ENCODE assay signal across 18 cellular contexts in the genomic region with DNA sequence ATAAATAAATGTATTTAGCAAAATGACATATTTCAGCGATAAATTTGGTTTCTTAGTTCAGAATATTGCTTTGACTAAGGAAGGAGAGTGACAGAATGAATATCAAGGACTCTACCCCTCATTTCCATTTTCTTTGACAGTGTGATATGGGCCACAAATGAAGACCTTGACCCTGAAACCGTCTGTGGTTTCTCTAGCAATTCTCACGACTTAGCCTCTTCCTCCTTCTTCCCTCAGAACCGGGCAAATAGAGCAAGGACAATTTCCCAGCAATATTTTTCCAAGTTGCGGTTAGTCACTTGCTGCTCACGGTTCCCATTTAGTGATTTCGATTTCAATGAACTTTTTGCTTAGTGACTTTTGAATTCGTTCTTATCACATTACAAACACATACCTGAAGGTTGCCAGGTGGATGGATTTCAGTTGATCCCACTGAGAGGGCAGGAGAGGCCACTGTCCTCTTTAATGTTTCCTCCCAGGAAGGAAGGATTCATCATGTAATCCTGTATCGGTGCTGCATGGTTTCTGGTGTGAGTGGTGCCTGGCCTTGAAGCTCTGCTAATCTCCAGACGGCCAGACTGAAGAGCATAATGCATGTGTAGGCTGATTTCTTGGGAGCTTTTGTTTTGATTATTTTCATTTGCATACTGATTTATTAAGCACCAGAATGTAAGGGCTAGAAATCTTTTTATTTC.
DNase-seq lines count a peak whose midpoint lies in the region; ATAC-seq and TF ChIP-seq lines count a peak whose summit lies in the region.
"Had no signal": no experiment of that assay in that cellular context is flagged by ENCODE, and none has a peak within 500 bp of the region (broad histone marks: within the 10 kb centered on the region; RNA-seq: fewer than 3 reads in every experiment).

No MANE protein-coding gene starts in this region.

- no peaks in the 10 kb centered on the region for H3K9me3 ChIP-seq in CD4-positive, CD25-positive, alpha-beta regulatory T cell (ENCODE audit: control insufficient read depth in 2 of 2, low read length in 2 of 2)
- 0 out of 2 replicates have a peak, but pooled peaks cover 3% of the 10 kb centered on the region for H3K9me3 ChIP-seq in IMR-90 (ENCODE audit: control insufficient read depth, insufficient read depth, low read length)
- H3K9me3 ChIP-seq: mucosa of descending colon, suprapubic skin had no signal

- dilution Hi-C loops in IMR-90 (cut with HindIII; ENCODE audit: low sequenced_read_pairs, unreplicated experiment), result no loop called here

- no peak overlapping the region for H2AK5ac ChIP-seq in IMR-90 (ENCODE audit: low read depth, low read length)

- H3K4me3 Mint-ChIP-seq in CD4-positive, CD25-positive, alpha-beta regulatory T cell, result peak overlapping the region in 2 of 4 donors; percentile 9 to 33
- no peak overlapping the region for H3K4me3 Mint-ChIP-seq in activated T-helper 1 cell treated with anti-CD3 and anti-CD28 coated beads, Interleukin-12 subunit alpha, Interleukin-12 subunit beta, Interleukin-2, Interleukin-4 antibody, amounts not matched to agents 30 ng/mL and 10 ng/mL and 1 ng/mL, durations not matched to agents 14 hours and 24 hours and 36 hours
- no peak overlapping the region for H3K4me3 Mint-ChIP-seq in mesothelial cell of epicardium

- H3K4ac ChIP-seq in IMR-90 (ENCODE audit: low read depth, low read length), result no peak overlapping the region

- no peak overlapping the region for H3K14ac ChIP-seq in IMR-90 (replicated peaks; ENCODE audit: low read depth, low read length)

- H4K20me1 ChIP-seq in IMR-90 (ENCODE audit: insufficient read depth, low read length), result no peaks in the 10 kb centered on the region

- TF ChIP-seq POLR2A in IMR-90 (IDR thresholded peaks at IDR 0.05; ENCODE audit: low read depth, low read length), result no peak

- H3K9ac ChIP-seq in IMR-90 (ENCODE audit: low read depth, low read length), result no peak overlapping the region

- no peak for DNase-seq in CD4-positive, CD25-positive, alpha-beta regulatory T cell
- no peak for DNase-seq in IMR-90
- DNase-seq in activated T-helper 1 cell treated with anti-CD3 and anti-CD28 coated beads, Interleukin-12 subunit alpha, Interleukin-12 subunit beta, Interleukin-2, Interleukin-4 antibody, amounts not matched to agents 30 ng/mL and 10 ng/mL and 1 ng/mL, durations not matched to agents 14 hours and 24 hours and 36 hours (ENCODE audit: low spot score), result no peak
- no peak for DNase-seq in mesothelial cell of epicardium (ENCODE audit: low spot score in 2 of 2, unreplicated experiment in 2 of 2)
- no peak for DNase-seq in Right ventricle myocardium superior
- DNase-seq in NCI-H1930 (lab: John Stamatoyannopoulos, UW), result no peak
- DNase-seq: activated CD4-positive, CD25-positive, alpha-beta regulatory T cell treated with anti-CD3 and anti-CD28 coated beads, Interleukin-2, amount 50 U/mL, for 72 hours; activated T-cell treated with anti-CD3 and anti-CD28 coated beads for 4 hours; amygdala; DND-41; mucosa of descending colon; NCI-H1105 treated with DMSO at 0.1 percent for 48 hours; posterior cingulate gyrus; stimulated activated CD4-positive, alpha-beta T cell treated with anti-CD3 and anti-CD28 coated beads, Interleukin-12 subunit alpha, Interleukin-12 subunit beta, amount 100 ng/mL, for 4 hours had no signal

- WGBS in IMR-90 (ENCODE audit: extremely low coverage in 2 of 2, insufficient read length in 1 of 2), 2 experiments, result 74% methylated on average over 3 of the region's 10 CpGs; no CpG with 5 or more reads in 1 of the 2 experiments

- no peaks in the 10 kb centered on the region; a peak in 1 of 4 replicates for H3K79me1 ChIP-seq in IMR-90 (ENCODE audit: low read depth in 1 of 2, low read length in 2 of 2)

- TF ChIP-seq RAD21 in IMR-90 (IDR thresholded peaks at IDR 0.05; ENCODE audit: low read length), result no peak

- TF ChIP-seq CTCF in IMR-90 (conservative IDR thresholded peaks at IDR 0.05; ENCODE audit: low read depth, low read length) (no peak), mesothelial cell of epicardium (IDR thresholded peaks at IDR 0.05; ENCODE audit: unreplicated experiment) (no peak)

- H3K23ac ChIP-seq in IMR-90 (ENCODE audit: low read depth, low read length), result no peak overlapping the region

- H2BK15ac ChIP-seq in IMR-90 (ENCODE audit: low read depth, low read length), result no peak overlapping the region

- H3K27me3 Mint-ChIP-seq in CD4-positive, CD25-positive, alpha-beta regulatory T cell, result no peaks in the 10 kb centered on the region
- no peaks in the 10 kb centered on the region for H3K27me3 Mint-ChIP-seq in activated T-helper 1 cell treated with anti-CD3 and anti-CD28 coated beads, Interleukin-12 subunit alpha, Interleukin-12 subunit beta, Interleukin-2, Interleukin-4 antibody, amounts not matched to agents 30 ng/mL and 10 ng/mL and 1 ng/mL, durations not matched to agents 14 hours and 24 hours and 36 hours (ENCODE audit: insufficient read depth)
- no peaks in the 10 kb centered on the region for H3K27me3 Mint-ChIP-seq in mesothelial cell of epicardium (ENCODE audit: low read depth)

- no peak overlapping the region for H2BK120ac ChIP-seq in IMR-90 (ENCODE audit: low read depth, low read length)

- H4K8ac ChIP-seq in IMR-90 (ENCODE audit: low read depth in 2 of 2, low read length in 2 of 2), result no peak overlapping the region

- H3K27ac Mint-ChIP-seq in CD4-positive, CD25-positive, alpha-beta regulatory T cell, result peak overlapping the region; percentile 42 to 78 (median 58)
- H3K27ac Mint-ChIP-seq in activated T-helper 1 cell treated with anti-CD3 and anti-CD28 coated beads, Interleukin-12 subunit alpha, Interleukin-12 subunit beta, Interleukin-2, Interleukin-4 antibody, amounts not matched to agents 30 ng/mL and 10 ng/mL and 1 ng/mL, durations not matched to agents 14 hours and 24 hours and 36 hours, result peak overlapping the region; percentile 15
- H3K27ac Mint-ChIP-seq in mesothelial cell of epicardium, result peak overlapping the region; percentile 15

- H3K9me1 ChIP-seq in IMR-90 (ENCODE audit: insufficient read depth, low read length), result 0 out of 2 replicates have a peak, but pooled peaks cover 3% of the 10 kb centered on the region

- no peak overlapping the region for H3K27ac ChIP-seq in CD4-positive, CD25-positive, alpha-beta regulatory T cell (ENCODE audit: insufficient read depth, low read length, poor library complexity, severe bottlenecking)
- no peak overlapping the region for H3K27ac ChIP-seq in IMR-90 (ENCODE audit: insufficient read depth, low read length)
- H3K27ac ChIP-seq: coronary artery, suprapubic skin had no signal

- intact Hi-C loops in IMR-90 (cut with micrococcal nuclease), result no loop called here
- intact Hi-C loops in activated T-helper 1 cell treated with anti-CD3 and anti-CD28 coated beads, Interleukin-12 subunit alpha, Interleukin-12 subunit beta, Interleukin-2, Interleukin-4 antibody, amounts not matched to agents 30 ng/mL and 10 ng/mL and 1 ng/mL, durations not matched to agents 14 hours and 24 hours and 36 hours (cut with micrococcal nuclease), result loop anchor here (5.0 kb wide), 1 partner anchor 48 kb away; no protein-coding TSS in a partner anchor
- intact Hi-C loops in Right ventricle myocardium superior (cut with DNase I), result no loop called here

- H3K4me2 ChIP-seq in IMR-90 (ENCODE audit: low read depth, low read length), result no peak overlapping the region

- no peak overlapping the region for H4K91ac ChIP-seq in IMR-90 (ENCODE audit: insufficient read depth, low read depth, low read length)

- H2AK9ac ChIP-seq in IMR-90 (replicated peaks; ENCODE audit: low read depth, low read length, poor library complexity), result peak overlapping the region; percentile 46

- H3K9me3 Mint-ChIP-seq in CD4-positive, CD25-positive, alpha-beta regulatory T cell, result no peaks in the 10 kb centered on the region
- no peaks in the 10 kb centered on the region for H3K9me3 Mint-ChIP-seq in activated T-helper 1 cell treated with anti-CD3 and anti-CD28 coated beads, Interleukin-12 subunit alpha, Interleukin-12 subunit beta, Interleukin-2, Interleukin-4 antibody, amounts not matched to agents 30 ng/mL and 10 ng/mL and 1 ng/mL, durations not matched to agents 14 hours and 24 hours and 36 hours
- peaks cover 4% of the 10 kb centered on the region for H3K9me3 Mint-ChIP-seq in mesothelial cell of epicardium

- no peak overlapping the region for H2AFZ ChIP-seq in IMR-90 (replicated peaks; ENCODE audit: low read length, poor library complexity)

- no peak overlapping the region for H2BK20ac ChIP-seq in IMR-90 (ENCODE audit: low read depth, low read length)

- peaks cover 55 to 96% (median 73%) of the 10 kb centered on the region in 4 donors for H3K4me1 Mint-ChIP-seq in CD4-positive, CD25-positive, alpha-beta regulatory T cell
- H3K4me1 Mint-ChIP-seq in activated T-helper 1 cell treated with anti-CD3 and anti-CD28 coated beads, Interleukin-12 subunit alpha, Interleukin-12 subunit beta, Interleukin-2, Interleukin-4 antibody, amounts not matched to agents 30 ng/mL and 10 ng/mL and 1 ng/mL, durations not matched to agents 14 hours and 24 hours and 36 hours (ENCODE audit: low read depth), result peaks cover 87% of the 10 kb centered on the region
- H3K4me1 Mint-ChIP-seq in mesothelial cell of epicardium, result peaks cover 13% of the 10 kb centered on the region

- in situ Hi-C loops in IMR-90 (cut with MboI; ENCODE audit: low sequenced_read_pairs), result no loop called here

- no TSS peak for BruUV-seq in IMR-90 (replicated peaks; lab: Mats Ljungman, UMichigan)

- H3K36me3 ChIP-seq in CD4-positive, CD25-positive, alpha-beta regulatory T cell (ENCODE audit: control insufficient read depth, insufficient read depth, low read length), result peaks cover 30% of the 10 kb centered on the region
- H3K36me3 ChIP-seq in IMR-90 (ENCODE audit: control insufficient read depth, insufficient read depth, low read length), result no peaks in the 10 kb centered on the region
- H3K36me3 ChIP-seq: suprapubic skin had no signal

- peak overlapping the region; percentile 12 for H3K4me3 ChIP-seq in CD4-positive, CD25-positive, alpha-beta regulatory T cell (ENCODE audit: low read depth, low read length)
- H3K4me3 ChIP-seq in IMR-90 (ENCODE audit: insufficient read depth, low read depth, low read length), result no peak overlapping the region
- H3K4me3 ChIP-seq: coronary artery, mucosa of descending colon, suprapubic skin had no signal

- H3K36me3 Mint-ChIP-seq in CD4-positive, CD25-positive, alpha-beta regulatory T cell, result peaks cover 37% of the 10 kb centered on the region
- peaks cover 48% of the 10 kb centered on the region for H3K36me3 Mint-ChIP-seq in activated T-helper 1 cell treated with anti-CD3 and anti-CD28 coated beads, Interleukin-12 subunit alpha, Interleukin-12 subunit beta, Interleukin-2, Interleukin-4 antibody, amounts not matched to agents 30 ng/mL and 10 ng/mL and 1 ng/mL, durations not matched to agents 14 hours and 24 hours and 36 hours (ENCODE audit: low read depth)
- H3K36me3 Mint-ChIP-seq in mesothelial cell of epicardium, result no peaks in the 10 kb centered on the region

- H4K5ac ChIP-seq in IMR-90 (ENCODE audit: low read depth, low read length), result no peak overlapping the region

- CTCF ChIA-PET in IMR-90 (lab: Yijun Ruan, JAX), result interaction anchor here (1.2 kb wide), 1 partner anchor 9 kb away, joined by 3 read pairs; no protein-coding TSS in a partner anchor

- H3K18ac ChIP-seq in IMR-90 (ENCODE audit: low read depth, low read length), result no peak overlapping the region

- no peak for ATAC-seq in CD4-positive, CD25-positive, alpha-beta regulatory T cell (ENCODE audit: low read depth in 2 of 2)
- no peak for ATAC-seq in IMR-90 (ENCODE audit: low read depth)
- no peak for ATAC-seq in Right ventricle myocardium superior (ENCODE audit: poor library complexity)
- no peak for ATAC-seq in GM19328 (IDR thresholded peaks at IDR 0.05; ENCODE audit: unreplicated experiment)
- no peak for ATAC-seq in HG03039 (IDR thresholded peaks at IDR 0.05; ENCODE audit: unreplicated experiment)
- ATAC-seq: mucosa of descending colon had no signal

- no peaks in the 10 kb centered on the region for H3K27me3 ChIP-seq in CD4-positive, CD25-positive, alpha-beta regulatory T cell (ENCODE audit: control insufficient read depth, insufficient read depth, low read length)
- peaks cover 15% of the 10 kb centered on the region for H3K27me3 ChIP-seq in IMR-90 (ENCODE audit: control insufficient read depth, insufficient read depth, low read length)
- H3K27me3 ChIP-seq: suprapubic skin had no signal

- peaks cover 30% of the 10 kb centered on the region for H3K4me1 ChIP-seq in CD4-positive, CD25-positive, alpha-beta regulatory T cell (ENCODE audit: control insufficient read depth, insufficient read depth, low read length, poor library complexity, severe bottlenecking)
- H3K4me1 ChIP-seq in IMR-90 (ENCODE audit: control insufficient read depth, insufficient read depth, low read length), result no peaks in the 10 kb centered on the region

- no peak overlapping the region for H3K56ac ChIP-seq in IMR-90 (ENCODE audit: extremely low read depth, insufficient read depth, low read length)

- H2BK5ac ChIP-seq in IMR-90 (ENCODE audit: low read depth, low read length, poor library complexity, severe bottlenecking), result no peak overlapping the region

- POLR2A ChIA-PET in IMR-90 (lab: Charles Lee; ENCODE audit: unreplicated experiment), result no interaction called here
